ENCODE assay signal across 1 cellular context in the genomic region with DNA sequence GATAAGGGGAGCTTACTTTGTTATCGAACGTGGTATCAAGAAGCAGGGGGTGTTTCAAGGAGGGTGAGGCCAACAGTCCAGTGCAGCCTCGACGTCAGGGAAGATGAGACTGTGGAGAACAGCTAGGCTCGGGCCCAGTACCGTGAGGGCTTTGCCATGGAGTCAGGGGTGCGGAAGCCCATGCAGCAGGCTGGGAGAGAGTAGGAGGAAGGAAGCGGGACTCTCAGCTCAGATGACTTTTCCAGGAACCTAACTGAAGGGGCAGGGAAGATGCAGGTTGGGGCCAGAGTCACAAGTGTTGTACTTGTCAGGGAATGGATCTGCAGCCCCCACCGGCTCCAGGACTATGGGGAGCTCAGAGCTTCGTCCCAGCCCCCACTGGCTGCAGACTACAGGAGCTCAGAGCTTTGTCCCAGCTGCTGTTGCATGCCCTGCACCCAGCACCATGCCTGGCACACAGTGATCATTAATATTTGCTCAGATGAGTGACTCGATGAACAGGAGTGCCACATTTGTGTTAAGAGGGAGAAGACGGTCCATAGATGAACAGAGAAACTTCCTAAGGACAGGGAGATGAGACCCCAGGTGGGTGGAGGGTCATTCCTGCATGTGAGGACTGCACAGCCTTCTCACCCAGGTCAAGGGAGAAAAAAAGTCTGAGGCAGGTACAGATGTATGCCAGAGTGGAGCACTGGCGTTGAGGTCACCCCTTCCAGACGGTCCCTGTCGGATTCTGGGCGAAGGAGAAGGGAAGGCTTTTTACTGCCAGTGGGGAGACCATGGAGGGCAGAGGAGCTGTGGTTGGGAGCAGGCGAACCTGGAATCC.
TF ChIP-seq lines count a peak whose summit lies in the region.

No MANE protein-coding gene starts in this region.

TF ChIP-seq in GM23338, 12 proteins besides CTCF, POLR2A, EP300 and RAD21 (continued from another document):
- TF ChIP-seq, protein P1, sequence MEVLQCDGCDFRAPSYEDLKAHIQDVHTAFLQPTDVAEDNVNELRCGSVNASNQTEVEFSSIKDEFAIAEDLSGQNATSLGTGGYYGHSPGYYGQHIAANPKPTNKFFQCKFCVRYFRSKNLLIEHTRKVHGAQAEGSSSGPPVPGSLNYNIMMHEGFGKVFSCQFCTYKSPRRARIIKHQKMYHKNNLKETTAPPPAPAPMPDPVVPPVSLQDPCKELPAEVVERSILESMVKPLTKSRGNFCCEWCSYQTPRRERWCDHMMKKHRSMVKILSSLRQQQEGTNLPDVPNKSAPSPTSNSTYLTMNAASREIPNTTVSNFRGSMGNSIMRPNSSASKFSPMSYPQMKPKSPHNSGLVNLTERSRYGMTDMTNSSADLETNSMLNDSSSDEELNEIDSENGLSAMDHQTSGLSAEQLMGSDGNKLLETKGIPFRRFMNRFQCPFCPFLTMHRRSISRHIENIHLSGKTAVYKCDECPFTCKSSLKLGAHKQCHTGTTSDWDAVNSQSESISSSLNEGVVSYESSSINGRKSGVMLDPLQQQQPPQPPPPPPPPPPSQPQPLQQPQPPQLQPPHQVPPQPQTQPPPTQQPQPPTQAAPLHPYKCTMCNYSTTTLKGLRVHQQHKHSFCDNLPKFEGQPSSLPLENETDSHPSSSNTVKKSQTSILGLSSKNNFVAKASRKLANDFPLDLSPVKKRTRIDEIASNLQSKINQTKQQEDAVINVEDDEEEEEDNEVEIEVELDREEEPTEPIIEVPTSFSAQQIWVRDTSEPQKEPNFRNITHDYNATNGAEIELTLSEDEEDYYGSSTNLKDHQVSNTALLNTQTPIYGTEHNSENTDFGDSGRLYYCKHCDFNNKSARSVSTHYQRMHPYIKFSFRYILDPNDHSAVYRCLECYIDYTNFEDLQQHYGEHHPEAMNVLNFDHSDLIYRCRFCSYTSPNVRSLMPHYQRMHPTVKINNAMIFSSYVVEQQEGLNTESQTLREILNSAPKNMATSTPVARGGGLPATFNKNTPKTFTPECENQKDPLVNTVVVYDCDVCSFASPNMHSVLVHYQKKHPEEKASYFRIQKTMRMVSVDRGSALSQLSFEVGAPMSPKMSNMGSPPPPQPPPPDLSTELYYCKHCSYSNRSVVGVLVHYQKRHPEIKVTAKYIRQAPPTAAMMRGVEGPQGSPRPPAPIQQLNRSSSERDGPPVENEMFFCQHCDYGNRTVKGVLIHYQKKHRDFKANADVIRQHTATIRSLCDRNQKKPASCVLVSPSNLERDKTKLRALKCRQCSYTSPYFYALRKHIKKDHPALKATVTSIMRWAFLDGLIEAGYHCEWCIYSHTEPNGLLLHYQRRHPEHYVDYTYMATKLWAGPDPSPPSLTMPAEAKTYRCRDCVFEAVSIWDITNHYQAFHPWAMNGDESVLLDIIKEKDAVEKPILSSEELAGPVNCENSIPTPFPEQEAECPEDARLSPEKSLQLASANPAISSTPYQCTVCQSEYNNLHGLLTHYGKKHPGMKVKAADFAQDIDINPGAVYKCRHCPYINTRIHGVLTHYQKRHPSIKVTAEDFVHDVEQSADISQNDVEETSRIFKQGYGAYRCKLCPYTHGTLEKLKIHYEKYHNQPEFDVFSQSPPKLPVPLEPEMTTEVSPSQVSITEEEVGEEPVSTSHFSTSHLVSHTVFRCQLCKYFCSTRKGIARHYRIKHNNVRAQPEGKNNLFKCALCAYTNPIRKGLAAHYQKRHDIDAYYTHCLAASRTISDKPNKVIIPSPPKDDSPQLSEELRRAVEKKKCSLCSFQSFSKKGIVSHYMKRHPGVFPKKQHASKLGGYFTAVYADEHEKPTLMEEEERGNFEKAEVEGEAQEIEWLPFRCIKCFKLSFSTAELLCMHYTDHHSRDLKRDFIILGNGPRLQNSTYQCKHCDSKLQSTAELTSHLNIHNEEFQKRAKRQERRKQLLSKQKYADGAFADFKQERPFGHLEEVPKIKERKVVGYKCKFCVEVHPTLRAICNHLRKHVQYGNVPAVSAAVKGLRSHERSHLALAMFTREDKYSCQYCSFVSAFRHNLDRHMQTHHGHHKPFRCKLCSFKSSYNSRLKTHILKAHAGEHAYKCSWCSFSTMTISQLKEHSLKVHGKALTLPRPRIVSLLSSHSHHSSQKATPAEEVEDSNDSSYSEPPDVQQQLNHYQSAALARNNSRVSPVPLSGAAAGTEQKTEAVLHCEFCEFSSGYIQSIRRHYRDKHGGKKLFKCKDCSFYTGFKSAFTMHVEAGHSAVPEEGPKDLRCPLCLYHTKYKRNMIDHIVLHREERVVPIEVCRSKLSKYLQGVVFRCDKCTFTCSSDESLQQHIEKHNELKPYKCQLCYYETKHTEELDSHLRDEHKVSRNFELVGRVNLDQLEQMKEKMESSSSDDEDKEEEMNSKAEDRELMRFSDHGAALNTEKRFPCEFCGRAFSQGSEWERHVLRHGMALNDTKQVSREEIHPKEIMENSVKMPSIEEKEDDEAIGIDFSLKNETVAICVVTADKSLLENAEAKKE (CRISPR knock-in tag; IDR thresholded peaks at IDR 0.05) = no peak
- no peak for TF ChIP-seq EZH2 (IDR thresholded peaks at IDR 0.05; ENCODE audit: low read depth, unreplicated experiment)
- TF ChIP-seq JUNB (IDR thresholded peaks at IDR 0.05; ENCODE audit: unreplicated experiment) = no peak
- TF ChIP-seq STAT1 (IDR thresholded peaks at IDR 0.05; ENCODE audit: unreplicated experiment) = no peak
- TF ChIP-seq EZH2phosphoT487 (IDR thresholded peaks at IDR 0.05; ENCODE audit: unreplicated experiment) = no peak
- no peak for TF ChIP-seq NANOG (IDR thresholded peaks at IDR 0.05; ENCODE audit: borderline replicate concordance)
- TF ChIP-seq ZNF114 (CRISPR knock-in tag; IDR thresholded peaks at IDR 0.05) = no peak
- TF ChIP-seq, protein P2, sequence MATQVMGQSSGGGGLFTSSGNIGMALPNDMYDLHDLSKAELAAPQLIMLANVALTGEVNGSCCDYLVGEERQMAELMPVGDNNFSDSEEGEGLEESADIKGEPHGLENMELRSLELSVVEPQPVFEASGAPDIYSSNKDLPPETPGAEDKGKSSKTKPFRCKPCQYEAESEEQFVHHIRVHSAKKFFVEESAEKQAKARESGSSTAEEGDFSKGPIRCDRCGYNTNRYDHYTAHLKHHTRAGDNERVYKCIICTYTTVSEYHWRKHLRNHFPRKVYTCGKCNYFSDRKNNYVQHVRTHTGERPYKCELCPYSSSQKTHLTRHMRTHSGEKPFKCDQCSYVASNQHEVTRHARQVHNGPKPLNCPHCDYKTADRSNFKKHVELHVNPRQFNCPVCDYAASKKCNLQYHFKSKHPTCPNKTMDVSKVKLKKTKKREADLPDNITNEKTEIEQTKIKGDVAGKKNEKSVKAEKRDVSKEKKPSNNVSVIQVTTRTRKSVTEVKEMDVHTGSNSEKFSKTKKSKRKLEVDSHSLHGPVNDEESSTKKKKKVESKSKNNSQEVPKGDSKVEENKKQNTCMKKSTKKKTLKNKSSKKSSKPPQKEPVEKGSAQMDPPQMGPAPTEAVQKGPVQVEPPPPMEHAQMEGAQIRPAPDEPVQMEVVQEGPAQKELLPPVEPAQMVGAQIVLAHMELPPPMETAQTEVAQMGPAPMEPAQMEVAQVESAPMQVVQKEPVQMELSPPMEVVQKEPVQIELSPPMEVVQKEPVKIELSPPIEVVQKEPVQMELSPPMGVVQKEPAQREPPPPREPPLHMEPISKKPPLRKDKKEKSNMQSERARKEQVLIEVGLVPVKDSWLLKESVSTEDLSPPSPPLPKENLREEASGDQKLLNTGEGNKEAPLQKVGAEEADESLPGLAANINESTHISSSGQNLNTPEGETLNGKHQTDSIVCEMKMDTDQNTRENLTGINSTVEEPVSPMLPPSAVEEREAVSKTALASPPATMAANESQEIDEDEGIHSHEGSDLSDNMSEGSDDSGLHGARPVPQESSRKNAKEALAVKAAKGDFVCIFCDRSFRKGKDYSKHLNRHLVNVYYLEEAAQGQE (IDR thresholded peaks at IDR 0.05; ENCODE audit: unreplicated experiment) = no peak
